ENCODE assay signal across 16 cellular contexts in genomic region chr9:88959727-88960469, GRCh38. TPM values are rescaled to one million over a fixed set of nuclear protein-coding genes. Genes with fewer than 3 reads are reported as not detected.
DNase-seq lines count a peak whose midpoint lies in the region; TF ChIP-seq lines count a peak whose summit lies in the region.
"Had no signal": no experiment of that assay in that cellular context is flagged by ENCODE, and none has a peak within 500 bp of the region (broad histone marks: within the 10 kb centered on the region; RNA-seq: fewer than 3 reads in every experiment).

No MANE protein-coding gene starts in this region.

- H3K79me2 ChIP-seq in mesendoderm (ENCODE audit: control insufficient read depth, insufficient read depth, low read length) = no peaks in the 10 kb centered on the region

- no peak overlapping the region for H3K18ac ChIP-seq in mesendoderm (ENCODE audit: low read length)

- H3K23ac ChIP-seq in mesendoderm (ENCODE audit: low read length) = no peak overlapping the region

- no peak overlapping the region for H3K4me2 ChIP-seq in mesendoderm (ENCODE audit: low read length)
- H3K4me2 ChIP-seq: BLaER1 had no signal

- peak overlapping the region; percentile 73 for H2BK120ac ChIP-seq in mesendoderm (ENCODE audit: low read depth, low read length)

- H2BK5ac ChIP-seq in mesendoderm (ENCODE audit: low read length) = no peak overlapping the region

- H3K27me3 Mint-ChIP-seq in chondrocyte (ENCODE audit: low read depth) = peaks cover 30% of the 10 kb centered on the region

- no peak overlapping the region for H3K4me3 Mint-ChIP-seq in chondrocyte (ENCODE audit: unreplicated experiment)
- H3K4me3 Mint-ChIP-seq: CD4-positive, CD25-positive, alpha-beta regulatory T cell; CD8-positive, alpha-beta T cell had no signal

- peak overlapping the region; percentile 51 for H2AK5ac ChIP-seq in mesendoderm (ENCODE audit: low read length)

- no peaks in the 10 kb centered on the region for H3K9me3 Mint-ChIP-seq in chondrocyte (ENCODE audit: low read depth)
- H3K9me3 Mint-ChIP-seq: CD8-positive, alpha-beta T cell had no signal

- H4K5ac ChIP-seq in mesendoderm (ENCODE audit: low read length) = no peak overlapping the region

- DNase-seq in NCI-H82 treated with DMSO at 0.1 percent for 48 hours (lab: John Stamatoyannopoulos, UW; ENCODE audit: unreplicated experiment) = peak; percentile 47
- DNase-seq in chondrocyte (ENCODE audit: low spot score) = no peak
- DNase-seq in mesendoderm = no peak
- DNase-seq in cerebellar cortex (ENCODE audit: low spot score) = no peak
- DNase-seq in dedifferentiated amniotic fluid mesenchymal stem cell (ENCODE audit: extremely low spot score) = no peak
- DNase-seq in effector CD8-positive, alpha-beta T cell (lab: John Stamatoyannopoulos, UW) = no peak
- DNase-seq: Caco-2; CD4-positive, CD25-positive, alpha-beta regulatory T cell; CD8-positive, alpha-beta T cell; DMS153; DND-41; GM23248; H7; HCEC 1CT had no signal

- no peak overlapping the region for H3K4ac ChIP-seq in mesendoderm (ENCODE audit: low read depth, low read length)

- no peak for TF ChIP-seq CTCF in chondrocyte (IDR thresholded peaks at IDR 0.05)

- no peaks in the 10 kb centered on the region for H3K4me1 Mint-ChIP-seq in chondrocyte (ENCODE audit: low read depth)
- H3K4me1 Mint-ChIP-seq: CD4-positive, CD25-positive, alpha-beta regulatory T cell had no signal

- no peak overlapping the region for H3K9ac ChIP-seq in mesendoderm (ENCODE audit: low read length)
- H3K9ac ChIP-seq: BLaER1, GM23248 had no signal

- no CpG with 5 or more reads among the region's 5 CpGs for WGBS in mesendoderm (ENCODE audit: extremely low coverage, insufficient coverage, low lambda C conversion rate)

- peak overlapping the region; percentile 20 for H3K27ac Mint-ChIP-seq in chondrocyte (ENCODE audit: unreplicated experiment)
- H3K27ac Mint-ChIP-seq: CD4-positive, CD25-positive, alpha-beta regulatory T cell; CD8-positive, alpha-beta T cell had no signal

- peaks cover 2% of the 10 kb centered on the region for H3K36me3 Mint-ChIP-seq in chondrocyte (ENCODE audit: low read depth)
- H3K36me3 Mint-ChIP-seq: CD4-positive, CD25-positive, alpha-beta regulatory T cell; CD8-positive, alpha-beta T cell had no signal

- no peak overlapping the region for H4K8ac ChIP-seq in mesendoderm (ENCODE audit: low read depth, low read length)

- no peaks in the 10 kb centered on the region for H3K79me1 ChIP-seq in mesendoderm (ENCODE audit: low read length)

- no peak overlapping the region for H2BK15ac ChIP-seq in mesendoderm (replicated peaks; ENCODE audit: low read depth)

- no peaks in the 10 kb centered on the region for H3K4me1 ChIP-seq in mesendoderm (ENCODE audit: control insufficient read depth, low read depth, low read length)
- H3K4me1 ChIP-seq: BLaER1, Caco-2 had no signal

- H3K27ac ChIP-seq in mesendoderm (ENCODE audit: low read depth, low read length) = no peak overlapping the region
- H3K27ac ChIP-seq: BLaER1, C4-2B, GM23248 had no signal

- no peaks in the 10 kb centered on the region for H3K36me3 ChIP-seq in mesendoderm (ENCODE audit: control insufficient read depth, insufficient read depth, low read length)
- H3K36me3 ChIP-seq: BLaER1 had no signal

- peak overlapping the region; percentile 49 for H3K56ac ChIP-seq in mesendoderm (ENCODE audit: low read length)

- H3K4me3 ChIP-seq in mesendoderm (ENCODE audit: low read length) = no peak overlapping the region
- H3K4me3 ChIP-seq: BLaER1, GM23248 had no signal

- no peaks in the 10 kb centered on the region for H3K27me3 ChIP-seq in mesendoderm (ENCODE audit: insufficient read depth, low read length, poor library complexity)
- H3K27me3 ChIP-seq: BLaER1 had no signal

RNA-seq across cellular contexts. Expression of gene S1PR3, which starts 31.4 kb away (rescaled TPM):
- total RNA-seq in chondrocyte = 1.6 to 5.2 TPM (median 4.5 TPM) in 3 replicates
- 7.0 TPM for polyA plus RNA-seq in mesendoderm (2013, experiment 1 of 2)
- 7.0 TPM for polyA plus RNA-seq in mesendoderm (2013, experiment 2 of 2)
- total RNA-seq: CD4-positive, CD25-positive, alpha-beta regulatory T cell had no signal
